ENCODE assay signal across 23 cellular contexts in genomic region chr1:152397474-152397873, GRCh38. TPM values are rescaled to one million over a fixed set of nuclear protein-coding genes. Genes with fewer than 3 reads are reported as not detected.
DNase-seq lines count a peak whose midpoint lies in the region; ATAC-seq, FAIRE-seq and TF ChIP-seq lines count a peak whose summit lies in the region.
"Had no signal": no experiment of that assay in that cellular context is flagged by ENCODE, and none has a peak within 500 bp of the region (broad histone marks: within the 10 kb centered on the region; RNA-seq: fewer than 3 reads in every experiment).

No MANE protein-coding gene starts in this region.

- H3K4me3 ChIP-seq in A549 (no peak overlapping the region), bronchial epithelial cell (ENCODE audit: low read depth, low read length) (no peak overlapping the region), esophagus muscularis mucosa (no peak overlapping the region)
- H3K4me3 ChIP-seq: hepatocyte, right atrium auricular region, testis had no signal

- no peak for FAIRE-seq in A549 (lab: Jason Lieb, UNC)
- FAIRE-seq in bronchial epithelial cell (lab: Jason Lieb, UNC) = no peak
- FAIRE-seq: keratinocyte had no signal

- no peak for TF ChIP-seq RAD21 in A549 (conservative IDR thresholded peaks at IDR 0.05 in 1 of 2, IDR thresholded peaks at IDR 0.05 in 1 of 2)

- intact Hi-C loops in esophagus muscularis mucosa (cut with DNase I) = no loop called here

- H3K27me3 ChIP-seq in bronchial epithelial cell (ENCODE audit: control insufficient read depth, insufficient read depth, low read length) (peaks cover 14% of the 10 kb centered on the region), esophagus muscularis mucosa (no peaks in the 10 kb centered on the region)
- H3K27me3 ChIP-seq: hepatocyte, right atrium auricular region, testis had no signal

- TF ChIP-seq POLR2A in A549 (IDR thresholded peaks at IDR 0.05; ENCODE audit: low read length) = no peak
- TF ChIP-seq POLR2A in esophagus muscularis mucosa (IDR thresholded peaks at IDR 0.05; ENCODE audit: low read depth) = no peak

- POLR2A ChIA-PET in A549 (lab: Yijun Ruan, JAX) = no interaction called here

- TF ChIP-seq CTCF in A549 (IDR thresholded peaks at IDR 0.05) (no peak), bronchial epithelial cell (IDR thresholded peaks at IDR 0.05; ENCODE audit: insufficient read depth, low read length, severe bottlenecking) (peak; percentile 7), esophagus muscularis mucosa (IDR thresholded peaks at IDR 0.05) (no peak)

- no peak overlapping the region for H3K27ac ChIP-seq in A549
- H3K27ac ChIP-seq in esophagus muscularis mucosa (replicated peaks in 1 of 4) = no peak overlapping the region
- H3K27ac ChIP-seq: hepatocyte, right atrium auricular region, testis had no signal

- H3K9me3 ChIP-seq in A549 (no peaks in the 10 kb centered on the region), esophagus muscularis mucosa (no peaks in the 10 kb centered on the region)
- H3K9me3 ChIP-seq: right atrium auricular region, testis had no signal

- H3K4me2 ChIP-seq in A549 = no peak overlapping the region
- H3K4me2 ChIP-seq: hepatocyte had no signal

- TF ChIP-seq EP300 in A549 (IDR thresholded peaks at IDR 0.05) = no peak
- TF ChIP-seq EP300 in esophagus muscularis mucosa (IDR thresholded peaks at IDR 0.05) = no peak

- H3K4me1 ChIP-seq in A549 (no peaks in the 10 kb centered on the region; the same call in 2 of the 3 replicates), esophagus muscularis mucosa (no peaks in the 10 kb centered on the region)
- H3K4me1 ChIP-seq: right atrium auricular region, testis had no signal

- CTCF ChIA-PET in A549 (lab: Yijun Ruan, JAX) = interaction anchor here (1.3 to 5.1 kb wide), 9 partner anchors 9 to 136 kb away, joined by 5 to 55 read pairs (median 11); partner anchors contain the start of gene CRNN

- H3K36me3 ChIP-seq in bronchial epithelial cell (ENCODE audit: control insufficient read depth, insufficient read depth, low read length) (no peaks in the 10 kb centered on the region), esophagus muscularis mucosa (no peaks in the 10 kb centered on the region)
- H3K36me3 ChIP-seq: right atrium auricular region had no signal

- 16% methylated on average over 5 of the region's 5 CpGs for WGBS in A549 (ENCODE audit: missing lambda C conversion rate)
- WGBS in esophagus muscularis mucosa = 73% methylated on average over 5 of the region's 5 CpGs

- peak in 1 of 2 experiments; percentile 45 for DNase-seq in A549 (ENCODE audit: low read depth in 1 of 2, low spot score in 1 of 2)
- DNase-seq in EH (ENCODE audit: low read depth) = peak; percentile 7
- DNase-seq in MV-4-11 (lab: John Stamatoyannopoulos, UW) = peak; percentile 13
- DNase-seq in bronchial epithelial cell (ENCODE audit: low read depth) = no peak
- DNase-seq in esophagus muscularis mucosa (ENCODE audit: extremely low spot score) = no peak
- DNase-seq in stimulated activated naive CD8-positive, alpha-beta T cell treated with anti-CD3 and anti-CD28 coated beads, Interleukin-15, Interleukin-2, amounts not matched to agents 100 U/mL and 50 U/mL, for 24 hours = no peak
- DNase-seq in activated effector memory CD4-positive, alpha-beta T cell treated with anti-CD3 and anti-CD28 coated beads, Interleukin-2, amount 50 U/mL, for 16 hours = no peak
- DNase-seq: activated CD4-positive, alpha-beta T cell treated with anti-CD3 and anti-CD28 coated beads for 1 hour; activated naive CD8-positive, alpha-beta T cell treated with anti-CD3 and anti-CD28 coated beads for 36 hours; GDM1; naive thymus-derived CD4-positive, alpha-beta T cell; NCI-H2029 treated with DMSO at 0.1 percent for 48 hours; NCI-H510A; SHP77 treated with DMSO at 0.1 percent for 48 hours; testis had no signal

- ATAC-seq in A549 (peak; percentile 52 to 78; a peak in 4 of 6 replicates), GM21825 (IDR thresholded peaks at IDR 0.05; ENCODE audit: unreplicated experiment) (no peak)
- no peak for ATAC-seq in stimulated activated naive CD8-positive, alpha-beta T cell treated with anti-CD3 and anti-CD28 coated beads, Interleukin-15, Interleukin-2, amounts not matched to agents 100 U/mL and 50 U/mL, for 24 hours
- ATAC-seq: naive thymus-derived CD4-positive, alpha-beta T cell; stimulated activated effector memory CD8-positive, alpha-beta T cell treated with anti-CD3 and anti-CD28 coated beads, Interleukin-12 subunit alpha, Interleukin-12 subunit beta, amount 100 ng/mL, for 72 hours had no signal

TF ChIP-seq in A549, 52 proteins besides CTCF, POLR2A, EP300 and RAD21:
- TF ChIP-seq ZNF302 (CRISPR knock-in tag; IDR thresholded peaks at IDR 0.05) (no peak), HMGXB4 (CRISPR knock-in tag; IDR thresholded peaks at IDR 0.05; ENCODE audit: borderline replicate concordance) (no peak), NR3C1 (IDR thresholded peaks at IDR 0.05) (no peak), RNF2 (IDR thresholded peaks at IDR 0.05; ENCODE audit: borderline replicate concordance, low read depth) (no peak), KDM5A (IDR thresholded peaks at IDR 0.05) (no peak), CHD4 (IDR thresholded peaks at IDR 0.05; ENCODE audit: borderline replicate concordance) (no peak)

RNA-seq across cellular contexts. Expression of gene CRNN, which starts 16.6 kb away (rescaled TPM):
- not detected in 2 replicates for polyA plus RNA-seq in A549 (2011; rRNA removed)
- not detected in 2 replicates for polyA plus RNA-seq in A549 (2012; cell fraction: cytosol; rRNA removed)
- not detected in 2 replicates for polyA plus RNA-seq in A549 (2012; cell fraction: nucleus; rRNA removed)
- not detected in 3 replicates for polyA plus RNA-seq in A549 (2017; fragmentation: RNase III; extraction: RNeasy Plus Mini Kit Qiagen cat#74134 plus additional on column Dnase treatment)
- polyA minus RNA-seq in A549 (2011; rRNA and poly(A)+ RNA removed) = not detected in 2 replicates
- 6.6 and 55.9 TPM in 2 replicates for total RNA-seq in bronchial epithelial cell
- 1 to 10 TPM in 1 of 4 donors, under 1 TPM in 1, not detected in 2; 0.23 to 3.7 TPM for total RNA-seq in esophagus muscularis mucosa
- total RNA-seq: activated CD8-positive, alpha-beta memory T cell treated with anti-CD3 and anti-CD28 coated beads for 36 hours; activated naive CD8-positive, alpha-beta T cell treated with anti-CD3 and anti-CD28 coated beads for 36 hours; hepatocyte; naive thymus-derived CD4-positive, alpha-beta T cell; osteoblast; right atrium auricular region; T-helper 2 cell treated with Interferon-gamma antibody and Interleukin-4, amounts not matched to agents 100 ng/mL and 5 ng/mL, for 36 hours had no signal
- polyA plus RNA-seq: hepatocyte; naive thymus-derived CD4-positive, alpha-beta T cell had no signal

RNA-seq across cellular contexts. Expression of gene FLG2, which starts 37.7 kb away (rescaled TPM):
- not detected in 2 replicates for polyA plus RNA-seq in A549 (2011; rRNA removed)
- not detected in 2 replicates for polyA plus RNA-seq in A549 (2012; cell fraction: cytosol; rRNA removed)
- not detected in 2 replicates for polyA plus RNA-seq in A549 (2012; cell fraction: nucleus; rRNA removed)
- polyA plus RNA-seq in A549 (2017; fragmentation: RNase III; extraction: RNeasy Plus Mini Kit Qiagen cat#74134 plus additional on column Dnase treatment) = not detected in 3 replicates
- polyA minus RNA-seq in A549 (2011; rRNA and poly(A)+ RNA removed) = not detected in 2 replicates
- total RNA-seq in bronchial epithelial cell = under 0.01 TPM in 2 replicates
- not detected for total RNA-seq in esophagus muscularis mucosa
- total RNA-seq: activated CD8-positive, alpha-beta memory T cell treated with anti-CD3 and anti-CD28 coated beads for 36 hours; activated naive CD8-positive, alpha-beta T cell treated with anti-CD3 and anti-CD28 coated beads for 36 hours; hepatocyte; naive thymus-derived CD4-positive, alpha-beta T cell; osteoblast; right atrium auricular region; T-helper 2 cell treated with Interferon-gamma antibody and Interleukin-4, amounts not matched to agents 100 ng/mL and 5 ng/mL, for 36 hours had no signal
- polyA plus RNA-seq: hepatocyte; naive thymus-derived CD4-positive, alpha-beta T cell had no signal

Comparison
In these comparisons a context has a peak if more than half of its experiments do, and no peak if none do; other contexts are left out.
1. ATAC-seq: peak in A549 (2 of 2); none in GM21825 (single experiment) and stimulated activated naive CD8-positive, alpha-beta T cell treated with anti-CD3 and anti-CD28 coated beads, Interleukin-15, Interleukin-2, amounts not matched to agents 100 U/mL and 50 U/mL, for 24 hours (single experiment).
2. DNase-seq: peak in EH (single experiment) and MV-4-11 (single experiment); none in bronchial epithelial cell (single experiment), esophagus muscularis mucosa (single experiment), stimulated activated naive CD8-positive, alpha-beta T cell treated with anti-CD3 and anti-CD28 coated beads, Interleukin-15, Interleukin-2, amounts not matched to agents 100 U/mL and 50 U/mL, for 24 hours (single experiment) and activated effector memory CD4-positive, alpha-beta T cell treated with anti-CD3 and anti-CD28 coated beads, Interleukin-2, amount 50 U/mL, for 16 hours (single experiment).